In genomic region chr14:76719664-76720063, GRCh38 we compare ENCODE assay signal across 13 cellular contexts. TPM values are rescaled to one million over a fixed set of nuclear protein-coding genes. Genes with fewer than 3 reads are reported as not detected.
DNase-seq lines count a peak whose midpoint lies in the region; ATAC-seq and TF ChIP-seq lines count a peak whose summit lies in the region.
"Had no signal": no experiment of that assay in that cellular context is flagged by ENCODE, and none has a peak within 500 bp of the region (broad histone marks: within the 10 kb centered on the region; RNA-seq: fewer than 3 reads in every experiment).

No MANE protein-coding gene starts in this region.

- 93% methylated on average over 5 of the region's 9 CpGs for WGBS in esophagus muscularis mucosa
- WGBS in mesodermal cell (ENCODE audit: insufficient coverage in 2 of 2), 2 experiments: 95 to 100% methylated on average over 5 to 8 of the region's 9 CpGs
- 75 to 83% methylated on average over 9 of the region's 9 CpGs for WGBS in testis, 2 donors

- H3K4me1 ChIP-seq in esophagus muscularis mucosa (peaks cover 26 to 60% (median 35%) of the 10 kb centered on the region in 4 donors), mesodermal cell (ENCODE audit: control insufficient read depth, insufficient read depth, low read length, poor library complexity, severe bottlenecking) (peaks cover 7% of the 10 kb centered on the region), testis (peaks cover 31% of the 10 kb centered on the region)

- H3K36me3 Mint-ChIP-seq in T-helper 17 cell (ENCODE audit: low read depth) (no peaks in the 10 kb centered on the region), CD14-positive monocyte (no peaks in the 10 kb centered on the region)
- H3K36me3 Mint-ChIP-seq: natural killer cell had no signal

- H3K4me3 ChIP-seq in esophagus muscularis mucosa: no peak overlapping the region
- no peak overlapping the region for H3K4me3 ChIP-seq in mesodermal cell (ENCODE audit: extremely low read depth, insufficient read depth, low read length, poor library complexity, severe bottlenecking)
- H3K4me3 ChIP-seq in testis: no peak overlapping the region
- H3K4me3 ChIP-seq: MG63 had no signal

- TF ChIP-seq CTCF in esophagus muscularis mucosa (IDR thresholded peaks at IDR 0.05) (no peak), testis (IDR thresholded peaks at IDR 0.05) (no peak), CD14-positive monocyte (IDR thresholded peaks at IDR 0.05) (no peak)

- intact Hi-C loops in esophagus muscularis mucosa (cut with DNase I): no loop called here
- intact Hi-C loops in testis (cut with DNase I; ENCODE audit: low total_unique reads): no loop called here
- intact Hi-C loops in CD14-positive monocyte (cut with micrococcal nuclease): loop anchor here (5.0 to 10.0 kb wide), 3 partner anchors 43 to 375 kb away; partner anchors contain the start of genes CIPC (in 1 of the 2) and VASH1 (in 1 of the 2)

- TF ChIP-seq POLR2A in esophagus muscularis mucosa (IDR thresholded peaks at IDR 0.05; ENCODE audit: low read depth): no peak
- TF ChIP-seq POLR2A in testis (IDR thresholded peaks at IDR 0.05): no peak

- TF ChIP-seq EP300 in esophagus muscularis mucosa (IDR thresholded peaks at IDR 0.05): no peak

- peaks cover 0 to 4% (median 0%) of the 10 kb centered on the region in 7 donors for H3K9me3 Mint-ChIP-seq in CD14-positive monocyte
- H3K9me3 Mint-ChIP-seq: activated B cell treated with CpG ODN at 0.5 μM for 24 hours, HFFc6, natural killer cell had no signal

- peak overlapping the region; percentile 68 for H3K4me3 Mint-ChIP-seq in T-helper 17 cell
- H3K4me3 Mint-ChIP-seq in CD14-positive monocyte: no peak overlapping the region
- H3K4me3 Mint-ChIP-seq: HFFc6, natural killer cell had no signal

- no peaks in the 10 kb centered on the region for H3K36me3 ChIP-seq in esophagus muscularis mucosa
- H3K36me3 ChIP-seq in mesodermal cell (ENCODE audit: control insufficient read depth, insufficient read depth, low read length): no peaks in the 10 kb centered on the region
- no peaks in the 10 kb centered on the region for H3K36me3 ChIP-seq in testis (ENCODE audit: low read depth, missing control alignments)
- H3K36me3 ChIP-seq: MG63 had no signal

- ATAC-seq in T-helper 17 cell (no peak), HG02970 (IDR thresholded peaks at IDR 0.05; ENCODE audit: low FRiP score, unreplicated experiment) (no peak)
- ATAC-seq: natural killer cell had no signal

- H3K27me3 Mint-ChIP-seq in T-helper 17 cell (peaks cover 42% of the 10 kb centered on the region), CD14-positive monocyte (ENCODE audit: low read depth in 3 of 3) (no peaks in the 10 kb centered on the region)

- H3K9me3 ChIP-seq in T-helper 17 cell (ENCODE audit: control insufficient read depth, low read length, poor library complexity, severe bottlenecking) (no peaks in the 10 kb centered on the region), esophagus muscularis mucosa (no peaks in the 10 kb centered on the region), mesodermal cell (ENCODE audit: control insufficient read depth, low read length) (no peaks in the 10 kb centered on the region), testis (no peaks in the 10 kb centered on the region)
- H3K9me3 ChIP-seq: MG63 had no signal

- H3K27ac ChIP-seq in esophagus muscularis mucosa (replicated peaks in 1 of 4): peak overlapping the region; percentile 22 to 64 (median 38)
- peak overlapping the region; percentile 59 for H3K27ac ChIP-seq in mesodermal cell (ENCODE audit: low read depth, low read length, severe bottlenecking)
- peak overlapping the region; percentile 24 to 41 for H3K27ac ChIP-seq in testis

- H3K4me1 Mint-ChIP-seq in T-helper 17 cell: peaks cover 10% of the 10 kb centered on the region
- peaks cover 74% of the 10 kb centered on the region for H3K4me1 Mint-ChIP-seq in CD14-positive monocyte
- H3K4me1 Mint-ChIP-seq: natural killer cell had no signal

- no peaks in the 10 kb centered on the region for H3K27me3 ChIP-seq in esophagus muscularis mucosa
- H3K27me3 ChIP-seq in testis: no peaks in the 10 kb centered on the region
- H3K27me3 ChIP-seq: MG63 had no signal

- H3K27ac Mint-ChIP-seq in T-helper 17 cell (no peak overlapping the region), CD14-positive monocyte (peak overlapping the region in 3 of 7 donors; percentile 37 to 96 (median 95))
- H3K27ac Mint-ChIP-seq: HFFc6, natural killer cell had no signal

- DNase-seq in T-helper 17 cell (no peak), esophagus muscularis mucosa (ENCODE audit: extremely low spot score) (no peak), testis (no peak), CD14-positive monocyte (ENCODE audit: low spot score) (no peak)
- no peak for DNase-seq in stimulated activated CD4-positive, alpha-beta T cell treated with anti-CD3 and anti-CD28 coated beads, Interleukin-12 subunit alpha, Interleukin-12 subunit beta, amount 100 ng/mL, for 4 hours
- DNase-seq: activated B cell treated with CpG ODN at 0.5 μM for 24 hours; cerebellar nuclear complex; HFFc6; natural killer cell; stimulated activated CD4-positive, alpha-beta T cell treated with anti-CD3 and anti-CD28 coated beads, Interleukin-2, amount 100 ng/mL, for 48 hours had no signal

RNA-seq across cellular contexts. Expression of gene VASH1, which starts 41.6 kb away (rescaled TPM):
- 10 to 100 TPM; 11.7 to 16.8 TPM for total RNA-seq in T-helper 17 cell
- total RNA-seq in esophagus muscularis mucosa: 10 to 100 TPM in 2 of 4 donors, 1 to 10 TPM in 2; 5.6 to 17.5 (median 9.2) TPM
- 78.6 TPM for polyA plus RNA-seq in mesodermal cell (2013, experiment 1 of 2)
- polyA plus RNA-seq in mesodermal cell (2013, experiment 2 of 2): 59.3 TPM
- total RNA-seq in testis: 10 to 100 TPM; 26.6 to 31.7 TPM
- polyA plus RNA-seq in testis (ENCODE audit: insufficient read depth, low read depth, low replicate concordance): 32.0 TPM
- 1 to 10 TPM; 2.5 to 3.3 TPM for polyA plus RNA-seq in CD14-positive monocyte

Comparison
In these comparisons a context has a peak if more than half of its experiments do, and no peak if none do; other contexts are left out.
1. intact Hi-C loops: an anchor here in CD14-positive monocyte (5.0 to 10.0 kb wide); none called in esophagus muscularis mucosa and testis.